Comparison of ENCODE assay signal across 8 cellular contexts in genomic region chr20:5749512-5750490, GRCh38. TPM values are rescaled to one million over a fixed set of nuclear protein-coding genes. Genes with fewer than 3 reads are reported as not detected.
DNase-seq lines count a peak whose midpoint lies in the region; ATAC-seq, FAIRE-seq and TF ChIP-seq lines count a peak whose summit lies in the region.

Gene SHLD1, plus strand, starts transcription at chr20:5750401. Its CDS starts 22,465 bp downstream, at chr20:5772866.

- H3K4me3 Mint-ChIP-seq in central memory CD8-positive, alpha-beta T cell = peak within 1 kb of the TSS; percentile 87

- no peaks in the 10 kb centered on the region for H3K36me3 ChIP-seq in kidney (ENCODE audit: control insufficient read depth in 1 of 2, insufficient read depth in 2 of 2, low read length in 2 of 2)

- no peaks in the 10 kb centered on the region for H3K9me3 Mint-ChIP-seq in central memory CD8-positive, alpha-beta T cell

- H3K4me3 ChIP-seq in kidney (ENCODE audit: low read length in 2 of 2) = peak within 1 kb of the TSS; percentile 74 to 86

- no peak for TF ChIP-seq CTCF in kidney (IDR thresholded peaks at IDR 0.05; ENCODE audit: borderline replicate concordance, extremely low read depth, insufficient read depth)

- H3K27ac ChIP-seq in kidney (ENCODE audit: low read depth in 2 of 2, low read length in 2 of 2) = peak within 1 kb of the TSS; percentile 51 to 90

- peak within 1 kb of the TSS; percentile 87 for H3K27ac Mint-ChIP-seq in central memory CD8-positive, alpha-beta T cell (ENCODE audit: low read depth)

- peak within 1 kb of the TSS; percentile 37 to 48 for H3K9ac ChIP-seq in kidney (ENCODE audit: low read length in 2 of 2)

- H3K27me3 Mint-ChIP-seq in central memory CD8-positive, alpha-beta T cell = peaks cover 10% of the 10 kb centered on the region

- no peaks in the 10 kb centered on the region for H3K4me1 ChIP-seq in kidney (ENCODE audit: control insufficient read depth in 1 of 2, insufficient read depth in 1 of 2, low read depth in 1 of 2, low read length in 2 of 2)

- intact Hi-C loops in kidney (cut with DNase I) = no loop called here

- peak; percentile 53 for TF ChIP-seq POLR2A in GM18951 (IDR thresholded peaks at IDR 0.05; ENCODE audit: extremely low read depth, insufficient read depth, insufficient read length)

- H3K4me1 Mint-ChIP-seq in central memory CD8-positive, alpha-beta T cell = peaks cover 26% of the 10 kb centered on the region

- H3K9me3 ChIP-seq in kidney (ENCODE audit: control insufficient read depth in 1 of 2, low read length in 2 of 2) = no peaks in the 10 kb centered on the region

- peak; percentile 82 for DNase-seq in AG08396 (ENCODE audit: low spot score)
- peak; percentile 92 for DNase-seq in NCI-H345 treated with DMSO at 0.1 percent for 48 hours (lab: John Stamatoyannopoulos, UW; ENCODE audit: unreplicated experiment)
- DNase-seq in activated CD4-positive, CD25-positive, alpha-beta regulatory T cell treated with anti-CD3 and anti-CD28 coated beads, Interleukin-2, amount 50 U/mL, for 16 hours (ENCODE audit: low read depth, low spot score) = peak; percentile 63
- DNase-seq in central memory CD8-positive, alpha-beta T cell (ENCODE audit: low spot score in 2 of 2) = peak; percentile 50 to 67
- peak; percentile 92 for DNase-seq in kidney
- peak; percentile 53 to 62 for DNase-seq in stimulated activated CD4-positive, alpha-beta T cell treated with anti-CD3 and anti-CD28 coated beads, Interleukin-15, amount 100 ng/mL, for 1 hour (ENCODE audit: low read depth in 1 of 2, low spot score in 1 of 2)

- H3K36me3 Mint-ChIP-seq in central memory CD8-positive, alpha-beta T cell (ENCODE audit: insufficient read depth) = peaks cover 7% of the 10 kb centered on the region

- in situ Hi-C loops in GM18951 (cut with MboI; ENCODE audit: low sequenced_read_pairs, unreplicated experiment) = no loop called here

- no peak for FAIRE-seq in kidney (lab: Jason Lieb, UNC)

- peak; percentile 94 for ATAC-seq in HG03196 (IDR thresholded peaks at IDR 0.05; ENCODE audit: unreplicated experiment)
- ATAC-seq in central memory CD8-positive, alpha-beta T cell (replicated peaks; ENCODE audit: extremely low read depth, poor library complexity, severe bottlenecking) = peak; percentile 91

RNA-seq across cellular contexts. Expression of gene SHLD1, which starts in this region (rescaled TPM):
- total RNA-seq in kidney = 6.1 TPM
- 7.2 TPM for polyA plus RNA-seq in kidney (ENCODE audit: insufficient read depth, low read depth, low replicate concordance)

Comparison
In these comparisons a context has a peak if more than half of its experiments do, and no peak if none do; other contexts are left out.
1. Peak in every context shown above with its lines: DNase-seq, ATAC-seq, H3K4me3 ChIP-seq and H3K27ac ChIP-seq.